ENCODE assay signal across 23 cellular contexts in genomic region chr14:25430808-25431207, GRCh38.
"Had no signal": no experiment of that assay in that cellular context is flagged by ENCODE, and none has a peak within 500 bp of the region (broad histone marks: within the 10 kb centered on the region; RNA-seq: fewer than 3 reads in every experiment).

No MANE protein-coding gene starts in this region.

- H3K27me3 ChIP-seq: colonic mucosa, dorsolateral prefrontal cortex, esophagus muscularis mucosa, esophagus squamous epithelium, foreskin keratinocyte, gastrocnemius medialis, gastroesophageal sphincter, heart left ventricle, heart right ventricle had no signal

- FAIRE-seq: colon, endometrium, endothelial cell of umbilical vein, frontal cortex had no signal

- H3K4me1 ChIP-seq: colonic mucosa, esophagus muscularis mucosa, esophagus squamous epithelium, foreskin keratinocyte, gastrocnemius medialis, gastroesophageal sphincter, heart left ventricle, heart right ventricle had no signal

- DNase-seq: cortex of kidney; dorsolateral prefrontal cortex; effector CD4-positive, alpha-beta T cell; effector CD8-positive, alpha-beta T cell; effector memory CD4-positive, alpha-beta T cell; effector memory CD8-positive, alpha-beta T cell; esophagus squamous epithelium; foreskin fibroblast; foreskin keratinocyte; foreskin melanocyte; gastrocnemius medialis; heart left ventricle; heart right ventricle had no signal

- H3K4me3 ChIP-seq: colonic mucosa, coronary artery, dorsolateral prefrontal cortex, esophagus muscularis mucosa, esophagus squamous epithelium, gastrocnemius medialis, gastroesophageal sphincter, heart left ventricle, heart right ventricle had no signal

- H3K36me3 ChIP-seq: colonic mucosa, esophagus muscularis mucosa, esophagus squamous epithelium, gastrocnemius medialis, gastroesophageal sphincter, heart left ventricle, heart right ventricle had no signal

- H3K9me3 ChIP-seq: colonic mucosa, gastrocnemius medialis had no signal

- ATAC-seq: effector memory CD8-positive, alpha-beta T cell; esophagus mucosa; foreskin keratinocyte; gastrocnemius medialis; gastroesophageal sphincter; heart left ventricle; heart right ventricle had no signal

- H3K27ac ChIP-seq: colonic mucosa, coronary artery, dorsolateral prefrontal cortex, epithelial cell of prostate, esophagus muscularis mucosa, esophagus squamous epithelium, foreskin keratinocyte, gastrocnemius medialis, gastroesophageal sphincter, heart left ventricle, heart right ventricle had no signal
